ENCODE assay signal across 1 cellular context in genomic region chr16:1917056-1917664, GRCh38.
TF ChIP-seq lines count a peak whose summit lies in the region.

No MANE protein-coding gene starts in this region.

TF ChIP-seq in GM23338, 12 proteins besides CTCF, POLR2A, EP300 and RAD21:
- no peak for TF ChIP-seq STAT1 (IDR thresholded peaks at IDR 0.05; ENCODE audit: unreplicated experiment)
- no peak for TF ChIP-seq CREB1 (CRISPR knock-in tag; IDR thresholded peaks at IDR 0.05; ENCODE audit: low read depth)
- no peak for TF ChIP-seq EZH2 (IDR thresholded peaks at IDR 0.05; ENCODE audit: low read depth, unreplicated experiment)
- TF ChIP-seq NANOG (IDR thresholded peaks at IDR 0.05; ENCODE audit: borderline replicate concordance), result no peak
- no peak for TF ChIP-seq POLR2AphosphoS5 (IDR thresholded peaks at IDR 0.05; ENCODE audit: low read depth)
TF ChIP-seq in GM23338: peak in this region for 0.
